ENCODE assay signal across 10 cellular contexts in the genomic region with DNA sequence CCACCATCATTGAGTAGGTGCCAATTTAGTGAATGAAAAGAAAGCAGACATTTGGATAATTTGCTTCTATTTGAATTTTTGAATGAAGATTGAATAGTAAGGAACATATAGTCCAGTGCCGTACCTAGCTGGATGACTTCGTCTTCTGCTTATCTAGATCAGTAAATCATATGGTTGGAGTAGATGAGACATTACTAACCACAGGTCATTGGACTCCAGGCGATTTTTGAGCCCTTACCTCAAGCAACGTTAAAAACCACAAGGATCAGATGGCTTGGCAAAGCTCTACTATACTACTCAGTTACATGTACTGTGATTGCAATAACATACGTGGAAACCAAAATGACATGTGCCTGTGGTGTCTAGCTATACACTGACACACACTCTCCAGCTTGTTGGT. TPM values are rescaled to one million over a fixed set of nuclear protein-coding genes. Genes with fewer than 3 reads are reported as not detected.
A peak's percentile ranks its signal among the peaks of the same experiment; 100 is the strongest.
DNase-seq lines count a peak whose midpoint lies in the region; ATAC-seq and TF ChIP-seq lines count a peak whose summit lies in the region.
"Had no signal": no experiment of that assay in that cellular context is flagged by ENCODE, and none has a peak within 500 bp of the region (broad histone marks: within the 10 kb centered on the region; RNA-seq: fewer than 3 reads in every experiment).

No MANE protein-coding gene starts in this region.

- CTCF ChIA-PET in activated naive CD4-positive, alpha-beta T cell treated with anti-CD3 and anti-CD28 coated beads, Interleukin-2, amount 10 ng/mL, durations not matched to agents 7 days and 5 days (lab: Charles Lee): interaction anchor here (1.1 to 11.6 kb wide), 5 partner anchors 17 to 149 kb away, joined by 3 to 309 read pairs (median 6); partner anchors contain the start of gene PRPH

- intact Hi-C loops in esophagus muscularis mucosa (cut with DNase I): loop anchor here (10.0 kb wide), 1 partner anchor 259 kb away; the partner anchor contains the start of gene PRPF40B

- H3K9me3 ChIP-seq in esophagus muscularis mucosa (no peaks in the 10 kb centered on the region), suprapubic skin (no peaks in the 10 kb centered on the region)

- H3K4me3 Mint-ChIP-seq in activated naive CD4-positive, alpha-beta T cell treated with anti-CD3 and anti-CD28 coated beads, Interleukin-2, amount 10 ng/mL, durations not matched to agents 7 days and 5 days: peak overlapping the region; percentile 93

- peaks cover 36% of the 10 kb centered on the region for H3K4me1 Mint-ChIP-seq in activated naive CD4-positive, alpha-beta T cell treated with anti-CD3 and anti-CD28 coated beads, Interleukin-2, amount 10 ng/mL, durations not matched to agents 7 days and 5 days

- no peaks in the 10 kb centered on the region for H3K9me3 Mint-ChIP-seq in activated naive CD4-positive, alpha-beta T cell treated with anti-CD3 and anti-CD28 coated beads, Interleukin-2, amount 10 ng/mL, durations not matched to agents 7 days and 5 days
- H3K9me3 Mint-ChIP-seq: CD14-positive monocyte had no signal

- no peaks in the 10 kb centered on the region for H3K36me3 ChIP-seq in esophagus muscularis mucosa
- H3K36me3 ChIP-seq in suprapubic skin: no peaks in the 10 kb centered on the region

- 83% methylated on average over 5 of the region's 5 CpGs for WGBS in esophagus muscularis mucosa
- WGBS in suprapubic skin: 64% methylated on average over 5 of the region's 5 CpGs

- H3K27me3 ChIP-seq in esophagus muscularis mucosa (peaks cover 0 to 2% (median 0%) of the 10 kb centered on the region in 4 donors), suprapubic skin (no peaks in the 10 kb centered on the region)

- H3K4me1 ChIP-seq in esophagus muscularis mucosa (peaks cover 27 to 34% (median 29%) of the 10 kb centered on the region in 4 donors), suprapubic skin (peaks cover 46% of the 10 kb centered on the region)

- H3K27ac ChIP-seq in esophagus muscularis mucosa (replicated peaks in 1 of 4) (peak overlapping the region in 3 of 4 donors; percentile 92 to 97 (median 97)), suprapubic skin (no peak overlapping the region)

- TF ChIP-seq CTCF in esophagus muscularis mucosa (IDR thresholded peaks at IDR 0.05) (no peak), suprapubic skin (IDR thresholded peaks at IDR 0.05) (no peak)

- peaks cover 18% of the 10 kb centered on the region for H3K27me3 Mint-ChIP-seq in activated naive CD4-positive, alpha-beta T cell treated with anti-CD3 and anti-CD28 coated beads, Interleukin-2, amount 10 ng/mL, durations not matched to agents 7 days and 5 days

- 0 out of 2 replicates have a peak, but pooled peaks have one; percentile 7 for TF ChIP-seq POLR2A in Raji (IDR thresholded peaks at IDR 0.05; ENCODE audit: insufficient read depth, low read depth, low read length)
- no peak for TF ChIP-seq POLR2A in esophagus muscularis mucosa (IDR thresholded peaks at IDR 0.05; ENCODE audit: low read depth)
- TF ChIP-seq POLR2A in suprapubic skin (IDR thresholded peaks at IDR 0.05): no peak

- no peak for DNase-seq in activated naive CD4-positive, alpha-beta T cell treated with anti-CD3 and anti-CD28 coated beads, Interleukin-2, amount 10 ng/mL, durations not matched to agents 7 days and 5 days
- no peak for DNase-seq in activated naive CD4-positive, alpha-beta T cell treated with Interleukin-2 at 50 U/mL for 16 hours
- no peak for DNase-seq in esophagus muscularis mucosa (ENCODE audit: extremely low spot score)
- no peak for DNase-seq in suprapubic skin (ENCODE audit: low spot score in 2 of 2)
- DNase-seq in NCI-H1092 (lab: John Stamatoyannopoulos, UW): no peak
- DNase-seq in putamen (ENCODE audit: low spot score): no peak

- H3K36me3 Mint-ChIP-seq in activated naive CD4-positive, alpha-beta T cell treated with anti-CD3 and anti-CD28 coated beads, Interleukin-2, amount 10 ng/mL, durations not matched to agents 7 days and 5 days: peaks cover under 1% of the 10 kb centered on the region
- H3K36me3 Mint-ChIP-seq: CD14-positive monocyte had no signal

- H3K27ac Mint-ChIP-seq in activated naive CD4-positive, alpha-beta T cell treated with anti-CD3 and anti-CD28 coated beads, Interleukin-2, amount 10 ng/mL, durations not matched to agents 7 days and 5 days: peak overlapping the region; percentile 1

- peak overlapping the region in 2 of 4 donors; percentile 72 to 82 for H3K4me3 ChIP-seq in esophagus muscularis mucosa
- H3K4me3 ChIP-seq in suprapubic skin: peak overlapping the region; percentile 85

- no peak for ATAC-seq in GM19395 (IDR thresholded peaks at IDR 0.05; ENCODE audit: unreplicated experiment)

- TF ChIP-seq EP300 in esophagus muscularis mucosa (IDR thresholded peaks at IDR 0.05): no peak
- no peak for TF ChIP-seq EP300 in suprapubic skin (IDR thresholded peaks at IDR 0.05)

RNA-seq across cellular contexts. Expression of gene SPATS2, which starts 1.7 kb away (rescaled TPM):
- total RNA-seq in esophagus muscularis mucosa: 10 to 100 TPM in 3 of 4 donors, 1 to 10 TPM in 1; 9.5 to 16.6 (median 11.5) TPM
- 10 to 100 TPM; 22.7 to 42.6 (median 27.2) TPM for total RNA-seq in suprapubic skin

RNA-seq across cellular contexts. Expression of gene DNAJC22, which starts 18.9 kb away (rescaled TPM):
- total RNA-seq in esophagus muscularis mucosa (under 1 TPM in 3 of 4 donors, not detected in 1; 0.17 to 0.34 (median 0.26) TPM), suprapubic skin (1 to 10 TPM in 2 of 4 donors, under 1 TPM in 2; 0.62 to 2.2 (median 1.1) TPM)
- total RNA-seq: T-helper 1 cell treated with Interleukin-12 subunit alpha and Interleukin-12 subunit beta and Interleukin-4 antibody, amounts not matched to agents 30 ng/mL and 1 ng/mL, for 36 hours had no signal

RNA-seq across cellular contexts. Expression of gene C1QL4, which starts 28.6 kb away (rescaled TPM):
- total RNA-seq in esophagus muscularis mucosa: not detected
- 1 to 10 TPM in 2 of 4 donors, under 1 TPM in 1, not detected in 1; 0.73 to 1.2 (median 1.1) TPM for total RNA-seq in suprapubic skin
- total RNA-seq: T-helper 1 cell treated with Interleukin-12 subunit alpha and Interleukin-12 subunit beta and Interleukin-4 antibody, amounts not matched to agents 30 ng/mL and 1 ng/mL, for 36 hours had no signal

RNA-seq across cellular contexts. Expression of gene TROAP, which starts 42.5 kb away (rescaled TPM):
- total RNA-seq in esophagus muscularis mucosa (under 1 TPM in 2 of 4 donors, not detected in 2; 0.26 to 0.80 TPM), suprapubic skin (10 to 100 TPM in 1 of 4 donors, 1 to 10 TPM in 3; 4.0 to 14.6 (median 5.9) TPM)
